Comparison of ENCODE assay signal across 18 cellular contexts in genomic region chr5:115857621-115858349, GRCh38. TPM values are rescaled to one million over a fixed set of nuclear protein-coding genes. Genes with fewer than 3 reads are reported as not detected.
A peak's percentile ranks its signal among the peaks of the same experiment; 100 is the strongest.
DNase-seq lines count a peak whose midpoint lies in the region; ATAC-seq, FAIRE-seq and TF ChIP-seq lines count a peak whose summit lies in the region.
"Had no signal": no experiment of that assay in that cellular context is flagged by ENCODE, and none has a peak within 500 bp of the region (broad histone marks: within the 10 kb centered on the region; RNA-seq: fewer than 3 reads in every experiment).

No MANE protein-coding gene starts in this region.

- in situ Hi-C loops in GM12878 (cut with MboI): no loop called here

- no peak overlapping the region for H4K91ac ChIP-seq in mesenchymal stem cell (ENCODE audit: low read length)

- no peaks in the 10 kb centered on the region for H3K27me3 ChIP-seq in GM12878 (replicated peaks in 1 of 2; ENCODE audit: control insufficient read depth in 2 of 2, insufficient read depth in 2 of 2, low read length in 1 of 2)
- H3K27me3 ChIP-seq in mesenchymal stem cell (ENCODE audit: control insufficient read depth in 1 of 2, insufficient read depth in 1 of 2, low read length in 2 of 2): no peaks in the 10 kb centered on the region
- H3K27me3 ChIP-seq in MG63: no peaks in the 10 kb centered on the region
- H3K27me3 ChIP-seq: thyroid gland had no signal

- RAD21 ChIA-PET in GM12878 (lab: Charles Lee; ENCODE audit: unreplicated experiment): no interaction called here

- H2AFZ ChIP-seq in GM12878 (ENCODE audit: control insufficient read depth, low read depth, low read length): no peak overlapping the region
- no peak overlapping the region for H2AFZ ChIP-seq in mesenchymal stem cell (ENCODE audit: low read depth, low read length)

- SMC1A ChIA-PET in GM12878 (lab: Charles Lee; ENCODE audit: uncharacterized antibody, unreplicated experiment): interaction anchor here (0.9 to 1.3 kb wide), 2 partner anchors 10 to 16 kb away, joined by 3 read pairs; no protein-coding TSS in a partner anchor

- H3K9ac ChIP-seq in GM12878 (ENCODE audit: control insufficient read depth, insufficient read depth, low read length): no peak overlapping the region
- H3K9ac ChIP-seq in mesenchymal stem cell (ENCODE audit: low read length): no peak overlapping the region

- H3K27ac ChIP-seq in GM12878 (ENCODE audit: control insufficient read depth, insufficient read depth) (no peak overlapping the region), mesenchymal stem cell (ENCODE audit: low read length, poor library complexity, severe bottlenecking) (no peak overlapping the region)
- H3K27ac ChIP-seq: epithelial cell of prostate, thyroid gland had no signal

- TF ChIP-seq EP300 in GM12878 (IDR thresholded peaks at IDR 0.05; ENCODE audit: borderline replicate concordance in 1 of 2, control insufficient read depth in 1 of 2, low read depth in 2 of 2, low read length in 2 of 2): no peak

- peaks cover 31% of the 10 kb centered on the region for H3K4me1 Mint-ChIP-seq in stimulated activated naive CD8-positive, alpha-beta T cell treated with anti-CD3 and anti-CD28 coated beads, Interleukin-15, amount 100 ng/mL, for 72 hours

- no peak overlapping the region for H2BK120ac ChIP-seq in mesenchymal stem cell (ENCODE audit: low read depth, low read length)

- H3K4me1 ChIP-seq in GM12878 (ENCODE audit: control insufficient read depth, insufficient read depth, low read length) (no peaks in the 10 kb centered on the region), mesenchymal stem cell (ENCODE audit: control insufficient read depth, insufficient read depth, low read depth, low read length) (no peaks in the 10 kb centered on the region)

- POLR2A ChIA-PET in GM12878 (lab: Charles Lee): no interaction called here

- H3K79me2 ChIP-seq in GM12878 (ENCODE audit: control insufficient read depth, insufficient read depth, low read length): peaks cover 68% of the 10 kb centered on the region

- CTCF ChIA-PET in GM12878 (lab: Yijun Ruan, JAX): no interaction called here

- H2BK5ac ChIP-seq in mesenchymal stem cell (ENCODE audit: low read depth, low read length, poor library complexity, severe bottlenecking): no peak overlapping the region

- H3K36me3 ChIP-seq in GM12878 (ENCODE audit: control insufficient read depth in 2 of 2, insufficient read depth in 2 of 2, low read length in 1 of 2): no peaks in the 10 kb centered on the region
- no peaks in the 10 kb centered on the region for H3K36me3 ChIP-seq in mesenchymal stem cell (ENCODE audit: control insufficient read depth in 1 of 2, insufficient read depth in 2 of 2, low read depth in 1 of 2, low read length in 2 of 2)
- no peaks in the 10 kb centered on the region for H3K36me3 ChIP-seq in MG63
- H3K36me3 ChIP-seq: thyroid gland had no signal

- intact Hi-C loops in GM12878 (cut with micrococcal nuclease; ENCODE audit: unreplicated experiment): no loop called here

- no peak overlapping the region for H3K27ac Mint-ChIP-seq in stimulated activated naive CD8-positive, alpha-beta T cell treated with anti-CD3 and anti-CD28 coated beads, Interleukin-15, amount 100 ng/mL, for 72 hours
- H3K27ac Mint-ChIP-seq: activated CD4-positive, alpha-beta memory T cell treated with anti-CD3 and anti-CD28 coated beads for 36 hours; CD4-positive, CD25-positive, alpha-beta regulatory T cell; IgD-negative memory B cell had no signal

- no peak overlapping the region for H4K8ac ChIP-seq in mesenchymal stem cell (ENCODE audit: low read length)

- no peaks in the 10 kb centered on the region for H3K27me3 Mint-ChIP-seq in stimulated activated naive CD8-positive, alpha-beta T cell treated with anti-CD3 and anti-CD28 coated beads, Interleukin-15, amount 100 ng/mL, for 72 hours
- H3K27me3 Mint-ChIP-seq: activated CD4-positive, alpha-beta memory T cell treated with anti-CD3 and anti-CD28 coated beads for 36 hours; CD4-positive, CD25-positive, alpha-beta regulatory T cell; IgD-negative memory B cell had no signal

- no peak for TF ChIP-seq RAD21 in GM12878 (IDR thresholded peaks at IDR 0.05; ENCODE audit: insufficient read depth, low read depth, low read length)

- H2BK15ac ChIP-seq in mesenchymal stem cell (ENCODE audit: low read depth, poor library complexity, severe bottlenecking): no peak overlapping the region

- no peak overlapping the region for H3K14ac ChIP-seq in mesenchymal stem cell (ENCODE audit: low read length in 2 of 2)

- no peak for FAIRE-seq in GM12878 (lab: Jason Lieb, UNC)

- no peak overlapping the region for H2BK12ac ChIP-seq in mesenchymal stem cell (ENCODE audit: low read length in 2 of 2)

- TF ChIP-seq CTCF in AG10803 (conservative IDR thresholded peaks at IDR 0.05; ENCODE audit: low read length) (no peak), GM12878 (IDR thresholded peaks at IDR 0.05 in 2 of 3, conservative IDR thresholded peaks at IDR 0.05 in 1 of 3; ENCODE audit: control insufficient read depth in 2 of 3, extremely low read depth in 1 of 3, insufficient read depth in 1 of 3, low read depth in 3 of 3, low read length in 3 of 3) (no peak)

- no peak overlapping the region for H3K4me3 Mint-ChIP-seq in stimulated activated naive CD8-positive, alpha-beta T cell treated with anti-CD3 and anti-CD28 coated beads, Interleukin-15, amount 100 ng/mL, for 72 hours
- H3K4me3 Mint-ChIP-seq: activated CD4-positive, alpha-beta memory T cell treated with anti-CD3 and anti-CD28 coated beads for 36 hours had no signal

- H4K20me1 ChIP-seq in GM12878 (ENCODE audit: control insufficient read depth, insufficient read depth): no peaks in the 10 kb centered on the region

- H3K9me3 Mint-ChIP-seq in stimulated activated naive CD8-positive, alpha-beta T cell treated with anti-CD3 and anti-CD28 coated beads, Interleukin-15, amount 100 ng/mL, for 72 hours: peaks cover 15 to 18% of the 10 kb centered on the region in 2 donors

- no peak for TF ChIP-seq POLR2A in GM12878 (IDR thresholded peaks at IDR 0.05; ENCODE audit: low read depth, low read length)

- no peak overlapping the region for H3K23ac ChIP-seq in mesenchymal stem cell (ENCODE audit: low read length in 2 of 2)

- no peak overlapping the region for H3K4ac ChIP-seq in mesenchymal stem cell (ENCODE audit: low read depth in 1 of 2, low read length in 2 of 2)

- H3K9me3 ChIP-seq in GM12878 (replicated peaks; ENCODE audit: control insufficient read depth, insufficient read depth, low read length) (peaks cover 5% of the 10 kb centered on the region), mesenchymal stem cell (ENCODE audit: control insufficient read depth, low read length) (no peaks in the 10 kb centered on the region), MG63 (peaks cover 3% of the 10 kb centered on the region)
- H3K9me3 ChIP-seq: thyroid gland had no signal

- ATAC-seq in GM12878: no peak
- ATAC-seq in stimulated activated naive CD8-positive, alpha-beta T cell treated with anti-CD3 and anti-CD28 coated beads, Interleukin-15, amount 100 ng/mL, for 72 hours: no peak

- H3K4me3 ChIP-seq in AG10803 (ENCODE audit: low read length): no peak overlapping the region
- H3K4me3 ChIP-seq in GM12878: no peak overlapping the region
- H3K4me3 ChIP-seq in mesenchymal stem cell (ENCODE audit: insufficient read depth in 1 of 2, low read depth in 1 of 2, low read length in 2 of 2): no peak overlapping the region
- H3K4me3 ChIP-seq in MG63: no peak overlapping the region
- H3K4me3 ChIP-seq: thyroid gland had no signal

- no peak overlapping the region for H2AK5ac ChIP-seq in mesenchymal stem cell (ENCODE audit: low read length, severe bottlenecking)

- no peak overlapping the region for H3K18ac ChIP-seq in mesenchymal stem cell (ENCODE audit: low read depth in 1 of 2, low read length in 2 of 2)

- H3K4me2 ChIP-seq in GM12878 (ENCODE audit: control insufficient read depth, insufficient read depth): peak overlapping the region; percentile 26
- H3K4me2 ChIP-seq in mesenchymal stem cell (ENCODE audit: low read length, poor library complexity, severe bottlenecking): no peak overlapping the region

- DNase-seq in AG10803 (ENCODE audit: low read depth) (peak; percentile 36), HS-27A (ENCODE audit: low read depth) (peak; percentile 43), GM12878 (ENCODE audit: low read depth, low spot score) (no peak), mesenchymal stem cell (peak; percentile 33), MG63 (no peak), NCI-H2196 treated with DMSO at 0.1 percent for 48 hours (lab: John Stamatoyannopoulos, UW; ENCODE audit: unreplicated experiment) (no peak)
- no peak for DNase-seq in stimulated activated naive CD8-positive, alpha-beta T cell treated with anti-CD3 and anti-CD28 coated beads, Interleukin-15, amount 100 ng/mL, for 72 hours
- no peak for DNase-seq in stimulated activated CD8-positive, alpha-beta memory T cell treated with anti-CD3 and anti-CD28 coated beads, Interleukin-4, amount 100 ng/mL, for 48 hours
- DNase-seq: activated CD4-positive, alpha-beta memory T cell treated with anti-CD3 and anti-CD28 coated beads for 36 hours; amniotic stem cell; CD4-positive, CD25-positive, alpha-beta regulatory T cell; kidney glomerular epithelial cell; NCI-H446 treated with DMSO at 0.1 percent for 48 hours; nucleus accumbens; stimulated activated CD4-positive, alpha-beta T cell treated with anti-CD3 and anti-CD28 coated beads, Interleukin-4, amount 100 ng/mL, for 24 hours; thyroid gland had no signal

- 71% methylated on average over 2 of the region's 2 CpGs for WGBS in GM12878 (ENCODE audit: insufficient coverage, insufficient replicate concordance, low lambda C conversion rate, missing lambda C conversion rate)
- no CpG with 5 or more reads among the region's 2 CpGs for WGBS in mesenchymal stem cell

- no TSS peak for BruUV-seq in GM12878 (replicated peaks; lab: Mats Ljungman, UMichigan)

- peaks cover 15% of the 10 kb centered on the region for H3K79me1 ChIP-seq in mesenchymal stem cell (replicated peaks; ENCODE audit: low read length, poor library complexity, severe bottlenecking)

RNA-seq across cellular contexts. Expression of gene AP3S1, which starts 16.1 kb away (rescaled TPM):
- 61.1 and 67.3 TPM in 2 replicates for total RNA-seq in GM12878 (2013; cell fraction: nucleolus; rRNA removed)
- total RNA-seq in GM12878 (2014; rRNA removed): 37.1 and 53.6 TPM in 2 replicates
- 62.5 and 73.3 TPM in 2 replicates for total RNA-seq in GM12878 (2014; rRNA removed; fragmentation: Illumina TruSeq; extraction: Trizol)
- total RNA-seq in GM12878 (2021): 45.6 and 57.4 TPM in 2 replicates
- 148 TPM for polyA plus RNA-seq in GM12878 (2011; ENCODE audit: low read depth)
- polyA plus RNA-seq in GM12878 (2011; rRNA removed): 137 and 319 TPM in 2 replicates
- polyA plus RNA-seq in GM12878 (2011; cell fraction: cytosol; rRNA removed): 23.7 and 33.5 TPM in 2 replicates
- polyA plus RNA-seq in GM12878 (2011; cell fraction: nucleus; rRNA removed): 24.0 and 25.8 TPM in 2 replicates
- polyA plus RNA-seq in GM12878 (2012): 216 and 265 TPM in 2 replicates
- polyA plus RNA-seq in GM12878 (2014; fragmentation: Illumina TruSeq; extraction: Trizol): 78.4 and 128 TPM in 2 replicates
- polyA plus RNA-seq in GM12878 (2014; fragmentation: Nextera tagmentation; extraction: Ambion mirVana): 10 to 100 TPM; 36.4 to 48.5 TPM
- 48.6 and 61.7 TPM in 2 replicates for polyA plus RNA-seq in GM12878 (2014; rRNA removed)
- 100 to 1,000 TPM; 103 to 104 TPM for polyA plus RNA-seq in GM12878 (2016; fragmentation: Nextera tagmentation; extraction: Ambion mirVana)
- 33.3 and 33.7 TPM in 2 replicates for polyA minus RNA-seq in GM12878 (2011; rRNA and poly(A)+ RNA removed)
- 19.3 and 19.4 TPM in 2 replicates for polyA minus RNA-seq in GM12878 (2011; cell fraction: cytosol; rRNA and poly(A)+ RNA removed)
- polyA minus RNA-seq in GM12878 (2011; cell fraction: nucleus; rRNA and poly(A)+ RNA removed): 19.9 and 23.6 TPM in 2 replicates
- 72.2 TPM for polyA plus RNA-seq in mesenchymal stem cell (2013, experiment 1 of 2)
- polyA plus RNA-seq in mesenchymal stem cell (2013, experiment 2 of 2): 79.1 TPM
- total RNA-seq in MG63 (2014; rRNA removed; shearing (Covaris generic); ENCODE audit: low replicate concordance): 50.5 and 177 TPM in 2 replicates

RNA-seq across cellular contexts. Expression of gene ATG12, which starts 16.4 kb away (rescaled TPM):
- 114 and 119 TPM in 2 replicates for total RNA-seq in GM12878 (2013; cell fraction: nucleolus; rRNA removed)
- total RNA-seq in GM12878 (2014; rRNA removed): 23.2 and 32.5 TPM in 2 replicates
- total RNA-seq in GM12878 (2014; rRNA removed; fragmentation: Illumina TruSeq; extraction: Trizol): 39.7 and 41.0 TPM in 2 replicates
- total RNA-seq in GM12878 (2021): 26.9 and 28.9 TPM in 2 replicates
- 45.0 TPM for polyA plus RNA-seq in GM12878 (2011; ENCODE audit: low read depth)
- 89.4 and 153 TPM in 2 replicates for polyA plus RNA-seq in GM12878 (2011; rRNA removed)
- 24.3 and 32.8 TPM in 2 replicates for polyA plus RNA-seq in GM12878 (2011; cell fraction: cytosol; rRNA removed)
- 55.0 and 62.4 TPM in 2 replicates for polyA plus RNA-seq in GM12878 (2011; cell fraction: nucleus; rRNA removed)
- 49.8 and 66.4 TPM in 2 replicates for polyA plus RNA-seq in GM12878 (2012)
- 50.7 and 57.0 TPM in 2 replicates for polyA plus RNA-seq in GM12878 (2014; fragmentation: Illumina TruSeq; extraction: Trizol)
- 10 to 100 TPM; 67.4 to 92.0 TPM for polyA plus RNA-seq in GM12878 (2014; fragmentation: Nextera tagmentation; extraction: Ambion mirVana)
- polyA plus RNA-seq in GM12878 (2014; rRNA removed): 24.3 and 32.9 TPM in 2 replicates
- 10 to 100 TPM; 66.6 to 72.1 TPM for polyA plus RNA-seq in GM12878 (2016; fragmentation: Nextera tagmentation; extraction: Ambion mirVana)
- 42.0 and 52.8 TPM in 2 replicates for polyA minus RNA-seq in GM12878 (2011; rRNA and poly(A)+ RNA removed)
- 12.5 and 13.5 TPM in 2 replicates for polyA minus RNA-seq in GM12878 (2011; cell fraction: cytosol; rRNA and poly(A)+ RNA removed)
- 68.3 and 90.7 TPM in 2 replicates for polyA minus RNA-seq in GM12878 (2011; cell fraction: nucleus; rRNA and poly(A)+ RNA removed)
- polyA plus RNA-seq in mesenchymal stem cell (2013, experiment 1 of 2): 67.9 TPM
- 76.1 TPM for polyA plus RNA-seq in mesenchymal stem cell (2013, experiment 2 of 2)
- 102 and 108 TPM in 2 replicates for total RNA-seq in MG63 (2014; rRNA removed; shearing (Covaris generic); ENCODE audit: low replicate concordance)

RNA-seq across cellular contexts. Expression of gene CDO1, which starts 41.3 kb away (rescaled TPM):
- not detected in 2 replicates for total RNA-seq in GM12878 (2013; cell fraction: nucleolus; rRNA removed)
- total RNA-seq in GM12878 (2014; rRNA removed) (not detected in 2 replicates), GM12878 (2014; rRNA removed; fragmentation: Illumina TruSeq; extraction: Trizol) (not detected in 2 replicates), GM12878 (2021) (not detected in 2 replicates)
- polyA plus RNA-seq in GM12878 (2011; ENCODE audit: low read depth): not detected
- polyA plus RNA-seq in GM12878 (2011; rRNA removed) (not detected in 2 replicates), GM12878 (2014; fragmentation: Illumina TruSeq; extraction: Trizol) (not detected in 2 replicates), GM12878 (2014; fragmentation: Nextera tagmentation; extraction: Ambion mirVana) (under 1 TPM in 1 of 2 experiments, not detected in 1; 0.05 TPM), GM12878 (2014; rRNA removed) (not detected in 2 replicates), GM12878 (2016; fragmentation: Nextera tagmentation; extraction: Ambion mirVana) (not detected)
- not detected in 2 replicates for polyA plus RNA-seq in GM12878 (2011; cell fraction: cytosol; rRNA removed)
- polyA plus RNA-seq in GM12878 (2011; cell fraction: nucleus; rRNA removed): 0.18 TPM in 1 of 2 replicates, not detected in the other
- not detected in 2 replicates for polyA plus RNA-seq in GM12878 (2012)
- not detected in 2 replicates for polyA minus RNA-seq in GM12878 (2011; rRNA and poly(A)+ RNA removed)
- polyA minus RNA-seq in GM12878 (2011; cell fraction: cytosol; rRNA and poly(A)+ RNA removed): not detected in 2 replicates
- polyA minus RNA-seq in GM12878 (2011; cell fraction: nucleus; rRNA and poly(A)+ RNA removed): not detected in 2 replicates
- polyA plus RNA-seq in mesenchymal stem cell (2013, experiment 1 of 2): 0.46 TPM
- polyA plus RNA-seq in mesenchymal stem cell (2013, experiment 2 of 2): 0.70 TPM
- total RNA-seq in MG63 (2014; rRNA removed; shearing (Covaris generic); ENCODE audit: low replicate concordance): not detected in 2 replicates
- polyA plus RNA-seq: IgD-negative memory B cell had no signal

Comparison
In these comparisons a context has a peak if more than half of its experiments do, and no peak if none do; other contexts are left out.
1. DNase-seq: peak in AG10803 (single experiment), HS-27A (single experiment) and mesenchymal stem cell (single experiment); none in GM12878 (single experiment), MG63 (single experiment), NCI-H2196 treated with DMSO at 0.1 percent for 48 hours (single experiment), stimulated activated naive CD8-positive, alpha-beta T cell treated with anti-CD3 and anti-CD28 coated beads, Interleukin-15, amount 100 ng/mL, for 72 hours (0 of 2) and stimulated activated CD8-positive, alpha-beta memory T cell treated with anti-CD3 and anti-CD28 coated beads, Interleukin-4, amount 100 ng/mL, for 48 hours (single experiment).